31 cellular contexts compared by ENCODE assay signal in the genomic region with DNA sequence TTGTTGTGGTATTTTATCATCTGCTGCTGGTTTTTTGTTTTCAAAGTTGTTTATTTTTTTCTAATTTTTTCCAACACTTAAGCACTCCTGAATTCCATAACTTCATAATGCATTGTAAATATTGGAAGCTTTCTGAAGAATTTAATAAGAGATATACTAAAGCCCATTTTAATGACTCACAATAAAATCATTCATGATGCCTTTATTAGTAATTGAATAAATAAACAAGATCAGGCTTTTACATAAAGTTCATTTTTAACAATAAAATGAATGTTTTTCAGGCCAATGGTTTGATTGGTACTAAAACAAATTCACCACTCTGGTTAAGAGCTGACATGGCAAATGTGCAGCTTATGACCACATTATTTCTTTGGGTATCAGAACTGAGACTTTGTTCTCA.
"Had no signal": no experiment of that assay in that cellular context is flagged by ENCODE, and none has a peak within 500 bp of the region (broad histone marks: within the 10 kb centered on the region; RNA-seq: fewer than 3 reads in every experiment).

No MANE protein-coding gene starts in this region.

- H3K27ac Mint-ChIP-seq: dendritic cell treated with granulocyte-macrophage colony-stimulating factor and Interleukin-4, amounts not matched to agents 40 ng/mL and 50 ng/mL, for 4 days; endodermal cell; naive thymus-derived CD8-positive, alpha-beta T cell; nephron progenitor cell; stimulated activated effector memory CD8-positive, alpha-beta T cell treated with anti-CD3 and anti-CD28 coated beads, Interleukin-12 subunit alpha, Interleukin-12 subunit beta, amount 100 ng/mL, for 72 hours; type B pancreatic cell had no signal

- H3K27me3 Mint-ChIP-seq: dendritic cell treated with granulocyte-macrophage colony-stimulating factor and Interleukin-4, amounts not matched to agents 40 ng/mL and 50 ng/mL, for 4 days; type B pancreatic cell had no signal

- ATAC-seq: gastroesophageal sphincter; heart left ventricle; left cardiac atrium; left lung; naive thymus-derived CD8-positive, alpha-beta T cell; sciatic nerve; stimulated activated effector memory CD8-positive, alpha-beta T cell treated with anti-CD3 and anti-CD28 coated beads, Interleukin-12 subunit alpha, Interleukin-12 subunit beta, amount 100 ng/mL, for 72 hours had no signal

- H3K4me3 Mint-ChIP-seq: dendritic cell treated with granulocyte-macrophage colony-stimulating factor and Interleukin-4, amounts not matched to agents 40 ng/mL and 50 ng/mL, for 4 days; endodermal cell; naive thymus-derived CD8-positive, alpha-beta T cell; nephron progenitor cell; stimulated activated effector memory CD8-positive, alpha-beta T cell treated with anti-CD3 and anti-CD28 coated beads, Interleukin-12 subunit alpha, Interleukin-12 subunit beta, amount 100 ng/mL, for 72 hours; type B pancreatic cell had no signal

- H3K4me1 Mint-ChIP-seq: endodermal cell; naive thymus-derived CD8-positive, alpha-beta T cell; nephron progenitor cell; stimulated activated effector memory CD8-positive, alpha-beta T cell treated with anti-CD3 and anti-CD28 coated beads, Interleukin-12 subunit alpha, Interleukin-12 subunit beta, amount 100 ng/mL, for 72 hours had no signal

- FAIRE-seq: colon, endothelial cell of umbilical vein, islet of Langerhans had no signal

- H3K27me3 ChIP-seq: esophagus squamous epithelium, gastroesophageal sphincter, heart left ventricle, hepatocyte, left lung, right atrium auricular region, stomach, testis, tibial artery had no signal

- H3K79me2 ChIP-seq: hepatocyte had no signal

- DNase-seq: cerebellar nuclear complex; effector CD8-positive, alpha-beta T cell; endodermal cell; erythroblast; esophagus squamous epithelium; foreskin fibroblast; heart left ventricle; left cardiac atrium; left lung; mesendoderm; midbrain; naive thymus-derived CD8-positive, alpha-beta T cell; nephron progenitor cell; nucleus accumbens; stimulated activated CD4-positive, alpha-beta T cell treated with anti-CD3 and anti-CD28 coated beads, Interleukin-2, amount 100 ng/mL, for 24 hours; stimulated activated CD4-positive, alpha-beta T cell treated with anti-CD3 and anti-CD28 coated beads, Interleukin-4, amount 100 ng/mL, for 24 hours; stimulated activated naive CD4-positive, alpha-beta T cell treated with Interleukin-2 at 50 U/mL for 16 hours; stomach; testis; tibial artery had no signal

- H3K36me3 Mint-ChIP-seq: stimulated activated effector memory CD8-positive, alpha-beta T cell treated with anti-CD3 and anti-CD28 coated beads, Interleukin-12 subunit alpha, Interleukin-12 subunit beta, amount 100 ng/mL, for 72 hours; type B pancreatic cell had no signal

- H3K36me3 ChIP-seq: esophagus squamous epithelium, gastroesophageal sphincter, heart left ventricle, left lung, prostate gland, right atrium auricular region, stomach, tibial artery had no signal

- H3K4me1 ChIP-seq: esophagus squamous epithelium, gastroesophageal sphincter, heart left ventricle, left lung, prostate gland, right atrium auricular region, stomach, testis had no signal

- H3K9me3 ChIP-seq: esophagus squamous epithelium, prostate gland, testis had no signal

- H3K4me2 ChIP-seq: hepatocyte had no signal

- H3K4me3 ChIP-seq: esophagus squamous epithelium, gastroesophageal sphincter, heart left ventricle, hepatocyte, left lung, prostate gland, right atrium auricular region, stomach, testis, tibial artery had no signal

- H2AFZ ChIP-seq: hepatocyte had no signal

- H3K9me3 Mint-ChIP-seq: dendritic cell treated with granulocyte-macrophage colony-stimulating factor and Interleukin-4, amounts not matched to agents 40 ng/mL and 50 ng/mL, for 4 days; type B pancreatic cell had no signal

- H3K27ac ChIP-seq: esophagus squamous epithelium, gastroesophageal sphincter, heart left ventricle, hepatocyte, left lung, prostate gland, right atrium auricular region, stomach, testis, tibial artery had no signal
